ENCODE assay signal across 17 cellular contexts in the genomic region with DNA sequence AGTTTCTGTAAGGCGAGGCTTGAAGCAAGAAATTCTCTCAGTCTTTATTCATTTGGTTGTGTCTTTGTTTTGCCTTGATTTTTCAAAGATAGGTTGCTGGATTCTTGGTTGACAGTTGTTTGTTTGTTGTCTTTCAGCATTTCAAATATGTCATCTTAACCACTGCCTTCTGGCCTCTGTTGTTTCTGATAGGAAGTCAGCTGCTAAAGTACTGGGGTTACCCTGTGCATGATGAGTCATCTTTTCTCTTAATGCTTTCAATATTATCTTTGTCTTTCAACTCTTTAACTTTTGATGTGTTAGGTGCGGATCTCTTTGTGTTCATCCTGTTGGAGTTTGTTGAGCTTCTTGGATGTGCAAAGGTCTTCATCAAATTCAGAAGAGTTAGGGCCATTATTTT.
"Had no signal": no experiment of that assay in that cellular context is flagged by ENCODE, and none has a peak within 500 bp of the region (broad histone marks: within the 10 kb centered on the region; RNA-seq: fewer than 3 reads in every experiment).

No MANE protein-coding gene starts in this region.

- H3K36me3 ChIP-seq: ascending aorta, breast epithelium, prostate gland, tibial nerve had no signal

- H3K27ac ChIP-seq: ascending aorta, breast epithelium, coronary artery, prostate gland, tibial nerve had no signal

- H3K27me3 ChIP-seq: ascending aorta, breast epithelium, tibial nerve had no signal

- H3K4me3 ChIP-seq: ascending aorta, breast epithelium, coronary artery, prostate gland, tibial nerve had no signal

- H3K4me1 ChIP-seq: ascending aorta, breast epithelium, prostate gland, tibial nerve had no signal

- H3K9me3 ChIP-seq: ascending aorta, breast epithelium, prostate gland had no signal

- ATAC-seq: activated CD4-positive, CD25-positive, alpha-beta regulatory T cell treated with anti-CD3 and anti-CD28 coated beads, Interleukin-2, amount 50 U/mL, for 24 hours; activated naive CD8-positive, alpha-beta T cell treated with anti-CD3 and anti-CD28 coated beads, Interleukin-2, amount 50 U/mL, for 24 hours; esophagus mucosa; naive thymus-derived CD8-positive, alpha-beta T cell; right cardiac atrium had no signal

- DNase-seq: activated CD4-positive, alpha-beta T cell treated with anti-CD3 and anti-CD28 coated beads, Interleukin-2, amount 50 U/mL, for 1 hour; activated CD8-positive, alpha-beta memory T cell treated with anti-CD3 and anti-CD28 coated beads for 24 hours; activated CD8-positive, alpha-beta memory T cell treated with anti-CD3 and anti-CD28 coated beads, Interleukin-2, amount 50 U/mL, for 48 hours; activated effector memory CD4-positive, alpha-beta T cell treated with Interleukin-2 at 50 U/mL for 16 hours; activated naive CD4-positive, alpha-beta T cell treated with anti-CD3 and anti-CD28 coated beads, Interleukin-2, amount 10 ng/mL, durations not matched to agents 7 days and 5 days; activated naive CD8-positive, alpha-beta T cell treated with anti-CD3 and anti-CD28 coated beads, Interleukin-2, amount 50 U/mL, for 24 hours; activated T-cell treated with anti-CD3 and anti-CD28 coated beads, Interleukin-2, amount 50 U/mL, for 48 hours; immature natural killer cell; naive thymus-derived CD8-positive, alpha-beta T cell; right cardiac atrium had no signal
